In genomic region chr12:111841236-111841749, GRCh38 we compare ENCODE assay signal across 8 cellular contexts.
DNase-seq lines count a peak whose midpoint lies in the region; ATAC-seq lines count a peak whose summit lies in the region.

No MANE protein-coding gene starts in this region.

- DNase-seq in NCI-H146 (lab: John Stamatoyannopoulos, UW) (peak; percentile 53), caudate nucleus (lab: John Stamatoyannopoulos, UW) (peak in 3 of 61 donors; percentile 20 to 43 (median 42)), NOMO-1 treated with dmso at 0.1 percent for 144 hours (lab: John Stamatoyannopoulos, UW; ENCODE audit: unreplicated experiment) (no peak), NCI-H226 (no peak), NCI-H1417 treated with DMSO at 0.1 percent for 48 hours (lab: John Stamatoyannopoulos, UW) (no peak)

- H3K27ac ChIP-seq in ACC112 (ENCODE audit: low read depth, low read length): peak overlapping the region; percentile 89
- peak overlapping the region; percentile 95 for H3K27ac ChIP-seq in caudate nucleus (ENCODE audit: low read depth, low read length)

- ATAC-seq in GM19043 (IDR thresholded peaks at IDR 0.05; ENCODE audit: low read depth, unreplicated experiment): peak; percentile 8

- H3K4me1 ChIP-seq in ACC112 (ENCODE audit: control insufficient read depth, insufficient read depth, low read length, unreplicated experiment) (peaks cover 19% of the 10 kb centered on the region), mucosa of stomach (ENCODE audit: control insufficient read depth, insufficient read depth, low read length) (peaks cover 17% of the 10 kb centered on the region)

- peaks cover 63% of the 10 kb centered on the region for H3K79me2 ChIP-seq in ACC112 (ENCODE audit: control insufficient read depth, insufficient read depth, low read length, unreplicated experiment)

- peak overlapping the region; percentile 91 for H3K9ac ChIP-seq in mucosa of stomach (ENCODE audit: low read length)

- peak overlapping the region; percentile 99 for H2AFZ ChIP-seq in ACC112 (ENCODE audit: low read length, unreplicated experiment)

- no peaks in the 10 kb centered on the region for H3K9me3 ChIP-seq in mucosa of stomach (ENCODE audit: control insufficient read depth, low read length)

- H3K4me3 ChIP-seq in ACC112 (ENCODE audit: low read depth, low read length) (peak overlapping the region; percentile 98), mucosa of stomach (ENCODE audit: low read length) (peak overlapping the region; percentile 86)

- peaks cover 8% of the 10 kb centered on the region for H3K36me3 ChIP-seq in ACC112 (ENCODE audit: insufficient read depth, low read length)
- H3K36me3 ChIP-seq in mucosa of stomach (ENCODE audit: control insufficient read depth, insufficient read depth, low read length): no peaks in the 10 kb centered on the region

- no peaks in the 10 kb centered on the region for H3K27me3 ChIP-seq in ACC112 (ENCODE audit: insufficient read depth, low read length)
- no peaks in the 10 kb centered on the region for H3K27me3 ChIP-seq in mucosa of stomach (ENCODE audit: control insufficient read depth, insufficient read depth, low read length)
